ENCODE assay signal across 27 cellular contexts in the genomic region with DNA sequence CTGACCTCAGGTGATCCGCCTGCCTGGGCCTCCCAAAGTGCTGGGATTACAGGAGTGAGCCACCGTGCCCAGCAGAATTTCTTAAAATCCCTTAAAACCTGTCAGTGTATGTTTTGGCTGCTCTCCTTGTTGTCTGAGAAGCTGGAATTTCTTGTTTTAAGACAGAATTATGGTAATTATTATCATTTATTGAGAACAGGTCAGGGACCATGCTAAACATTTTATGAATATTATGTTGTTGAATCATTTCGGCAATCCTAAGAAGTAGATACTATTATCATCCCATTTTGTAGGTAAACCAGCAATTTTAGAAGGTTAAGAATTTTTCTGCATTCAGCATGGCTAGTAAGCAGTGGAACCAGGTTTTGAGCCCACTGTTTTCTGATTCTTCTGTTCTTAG.
"Had no signal": no experiment of that assay in that cellular context is flagged by ENCODE, and none has a peak within 500 bp of the region (broad histone marks: within the 10 kb centered on the region; RNA-seq: fewer than 3 reads in every experiment).

No MANE protein-coding gene starts in this region.

- H3K79me2 ChIP-seq: parathyroid adenoma had no signal

- FAIRE-seq: colon, urothelium cell line had no signal

- H3K4me1 Mint-ChIP-seq: naive thymus-derived CD4-positive, alpha-beta T cell; stimulated activated effector memory CD8-positive, alpha-beta T cell treated with anti-CD3 and anti-CD28 coated beads, Interleukin-12 subunit alpha, Interleukin-12 subunit beta, amount 100 ng/mL, for 72 hours had no signal

- H3K4me3 Mint-ChIP-seq: naive thymus-derived CD4-positive, alpha-beta T cell; nephron; neural progenitor cell; stimulated activated effector memory CD8-positive, alpha-beta T cell treated with anti-CD3 and anti-CD28 coated beads, Interleukin-12 subunit alpha, Interleukin-12 subunit beta, amount 100 ng/mL, for 72 hours had no signal

- ATAC-seq: esophagus mucosa; gastrocnemius medialis; left ventricle myocardium superior; lower lobe of right lung; naive thymus-derived CD4-positive, alpha-beta T cell; stimulated activated effector memory CD8-positive, alpha-beta T cell treated with anti-CD3 and anti-CD28 coated beads, Interleukin-12 subunit alpha, Interleukin-12 subunit beta, amount 100 ng/mL, for 72 hours had no signal

- H3K27me3 ChIP-seq: dorsolateral prefrontal cortex, gastrocnemius medialis, neural progenitor cell, right atrium auricular region, sigmoid colon, stomach, testis, tibial artery, upper lobe of left lung had no signal

- H3K27me3 Mint-ChIP-seq: progenitor cell of endocrine pancreas had no signal

- H3K36me3 ChIP-seq: gastrocnemius medialis, lower lobe of right lung, neural progenitor cell, right atrium auricular region, sigmoid colon, stomach, tibial artery, upper lobe of left lung had no signal

- H3K9ac ChIP-seq: neural progenitor cell, parathyroid adenoma had no signal

- H3K27ac ChIP-seq: dorsolateral prefrontal cortex, gastrocnemius medialis, lower lobe of right lung, neural progenitor cell, parathyroid adenoma, right atrium auricular region, sigmoid colon, stomach, testis, tibial artery, upper lobe of left lung had no signal

- H3K4me2 ChIP-seq: neural progenitor cell had no signal

- H2AFZ ChIP-seq: neural progenitor cell, parathyroid adenoma had no signal

- DNase-seq: dorsolateral prefrontal cortex; effector CD4-positive, alpha-beta T cell; foreskin fibroblast; gastrocnemius medialis; head of caudate nucleus; left ventricle myocardium superior; lower lobe of right lung; mesenchymal stem cell; midbrain; naive thymus-derived CD4-positive, alpha-beta T cell; sigmoid colon; stimulated activated CD4-positive, alpha-beta T cell treated with anti-CD3 and anti-CD28 coated beads, Interleukin-2, amount 100 ng/mL, for 24 hours; stimulated activated CD4-positive, alpha-beta T cell treated with anti-CD3 and anti-CD28 coated beads, Interleukin-4, amount 100 ng/mL, for 24 hours; stimulated activated naive CD4-positive, alpha-beta T cell treated with Interleukin-2 at 50 U/mL for 16 hours; stomach; testis; tibial artery; upper lobe of left lung had no signal

- H3K9me3 ChIP-seq: gastrocnemius medialis, lower lobe of right lung, right atrium auricular region, sigmoid colon, stomach, testis, tibial artery, upper lobe of left lung had no signal

- H3K4me3 ChIP-seq: dorsolateral prefrontal cortex, gastrocnemius medialis, lower lobe of right lung, neural progenitor cell, right atrium auricular region, sigmoid colon, stomach, testis, tibial artery, upper lobe of left lung had no signal

- H3K9me3 Mint-ChIP-seq: naive thymus-derived CD4-positive, alpha-beta T cell; stimulated activated effector memory CD8-positive, alpha-beta T cell treated with anti-CD3 and anti-CD28 coated beads, Interleukin-12 subunit alpha, Interleukin-12 subunit beta, amount 100 ng/mL, for 72 hours had no signal

- H3K36me3 Mint-ChIP-seq: naive thymus-derived CD4-positive, alpha-beta T cell; neural progenitor cell; stimulated activated effector memory CD8-positive, alpha-beta T cell treated with anti-CD3 and anti-CD28 coated beads, Interleukin-12 subunit alpha, Interleukin-12 subunit beta, amount 100 ng/mL, for 72 hours had no signal

- H3K4me1 ChIP-seq: gastrocnemius medialis, lower lobe of right lung, parathyroid adenoma, sigmoid colon, tibial artery had no signal

- H3K27ac Mint-ChIP-seq: naive thymus-derived CD4-positive, alpha-beta T cell; neural progenitor cell; progenitor cell of endocrine pancreas; stimulated activated effector memory CD8-positive, alpha-beta T cell treated with anti-CD3 and anti-CD28 coated beads, Interleukin-12 subunit alpha, Interleukin-12 subunit beta, amount 100 ng/mL, for 72 hours had no signal
